ENCODE assay signal across 8 cellular contexts in genomic region chr15:84749111-84749991, GRCh38. TPM values are rescaled to one million over a fixed set of nuclear protein-coding genes. Genes with fewer than 3 reads are reported as not detected.
DNase-seq lines count a peak whose midpoint lies in the region; ATAC-seq and TF ChIP-seq lines count a peak whose summit lies in the region.

No MANE protein-coding gene starts in this region.

- H3K27me3 Mint-ChIP-seq in naive B cell: no peaks in the 10 kb centered on the region

- no peaks in the 10 kb centered on the region for H3K9me3 ChIP-seq in aorta (ENCODE audit: control insufficient read depth, low read length)

- DNase-seq in C1 segment of cervical spinal cord (lab: John Stamatoyannopoulos, UW): peak in 8 of 14 donors; percentile 45 to 67 (median 58)
- peak; percentile 62 for DNase-seq in H7
- peak; percentile 70 for DNase-seq in NCI-H82 (lab: John Stamatoyannopoulos, UW)
- peak; percentile 34 for DNase-seq in activated CD8-positive, alpha-beta memory T cell treated with anti-CD3 and anti-CD28 coated beads, Interleukin-2, amount 50 U/mL, for 4 hours
- DNase-seq in erythroblast (lab: John Stamatoyannopoulos, UW): peak; percentile 69
- DNase-seq in naive B cell: peak; percentile 26
- peak in 1 of 2 donors; percentile 50 for DNase-seq in aorta

- 0 to 2% methylated on average over 15 of the region's 15 CpGs for WGBS in aorta, 2 donors

- no peak for TF ChIP-seq POLR2A in erythroblast (IDR thresholded peaks at IDR 0.05; ENCODE audit: low read length)

- intact Hi-C loops in aorta (cut with DNase I): loop anchor here in 1 of 2 donors (2.0 to 10.0 kb wide), 6 partner anchors 33 to 178 kb away; partner anchors contain the start of genes ALPK3, NMB and SEC11A

- peaks cover 56 to 76% (median 74%) of the 10 kb centered on the region in 3 donors for H3K4me1 Mint-ChIP-seq in naive B cell

- no peaks in the 10 kb centered on the region for H3K4me1 ChIP-seq in aorta (ENCODE audit: control insufficient read depth in 1 of 2, insufficient read depth in 2 of 2, low read length in 2 of 2)

- H3K36me3 Mint-ChIP-seq in naive B cell: peaks cover 0 to 8% of the 10 kb centered on the region in 2 donors

- H3K27ac ChIP-seq in aorta (ENCODE audit: low read depth in 1 of 2, low read length in 2 of 2): peak overlapping the region; percentile 65 to 73

- peak overlapping the region; percentile 82 to 97 (median 93) for H3K4me3 Mint-ChIP-seq in naive B cell

- H3K27ac Mint-ChIP-seq in naive B cell: peak overlapping the region; percentile 71 to 97 (median 90)

- ATAC-seq in naive B cell (ENCODE audit: low read depth in 2 of 2): peak in 1 of 2 donors; percentile 13
- no peak for ATAC-seq in aorta (ENCODE audit: low FRiP score)
- no peak for ATAC-seq in GM19328 (IDR thresholded peaks at IDR 0.05; ENCODE audit: unreplicated experiment)

- H3K36me3 ChIP-seq in H7 (replicated peaks; ENCODE audit: control insufficient read depth, insufficient read depth, low read length): no peaks in the 10 kb centered on the region
- no peaks in the 10 kb centered on the region for H3K36me3 ChIP-seq in aorta (ENCODE audit: control insufficient read depth in 1 of 2, insufficient read depth in 2 of 2, low read length in 1 of 2)

- H3K4me3 ChIP-seq in H7 (ENCODE audit: insufficient read depth, low read depth, low read length) (peak overlapping the region; percentile 81), aorta (ENCODE audit: low read length in 2 of 2) (peak overlapping the region; percentile 86 to 87)

- no peaks in the 10 kb centered on the region for H3K27me3 ChIP-seq in H7 (ENCODE audit: control insufficient read depth, insufficient read depth, low read length)
- H3K27me3 ChIP-seq in aorta (ENCODE audit: control insufficient read depth in 1 of 2, insufficient read depth in 2 of 2, low read length in 1 of 2): no peaks in the 10 kb centered on the region

- H3K9me3 Mint-ChIP-seq in naive B cell: no peaks in the 10 kb centered on the region

RNA-seq across cellular contexts. Expression of gene ZNF592, which starts 1.0 kb away (rescaled TPM):
- 17.0 and 17.6 TPM in 2 replicates for total RNA-seq in H7 (2014; rRNA removed; shearing (Covaris generic))
- polyA plus RNA-seq in naive B cell (ENCODE audit: low read depth in 6 of 6) (10 to 100 TPM in 1 of 6 donors, 1 to 10 TPM in 5; 2.2 to 21.4 (median 8.5) TPM), aorta (10 to 100 TPM in 1 of 2 donors, 1 to 10 TPM in 1; 6.8 to 10.6 TPM)
- total RNA-seq in aorta: 10 to 100 TPM; 27.8 to 35.8 TPM

RNA-seq across cellular contexts. Expression of gene SEC11A, which starts 33.4 kb away (rescaled TPM):
- total RNA-seq in H7 (2014; rRNA removed; shearing (Covaris generic)): 153 and 187 TPM in 2 replicates
- polyA plus RNA-seq in naive B cell (ENCODE audit: low read depth in 6 of 6): 100 to 1,000 TPM; 107 to 142 (median 130) TPM
- 100 to 1,000 TPM in 1 of 2 donors, 10 to 100 TPM in 1; 99.3 to 115 TPM for total RNA-seq in aorta
- 100 to 1,000 TPM; 193 to 327 TPM for polyA plus RNA-seq in aorta
